In genomic region chr5:139075066-139076050, GRCh38 we compare ENCODE assay signal across 15 cellular contexts.
DNase-seq lines count a peak whose midpoint lies in the region; ATAC-seq and TF ChIP-seq lines count a peak whose summit lies in the region.
"Had no signal": no experiment of that assay in that cellular context is flagged by ENCODE, and none has a peak within 500 bp of the region (broad histone marks: within the 10 kb centered on the region; RNA-seq: fewer than 3 reads in every experiment).

No MANE protein-coding gene starts in this region.

- H3K4me1 ChIP-seq in gastroesophageal sphincter, result peaks cover 0 to 17% (median 0%) of the 10 kb centered on the region in 3 donors
- no peaks in the 10 kb centered on the region for H3K4me1 ChIP-seq in osteoblast (ENCODE audit: insufficient read depth, low read length)
- peaks cover 15% of the 10 kb centered on the region for H3K4me1 ChIP-seq in Caco-2
- H3K4me1 ChIP-seq: foreskin keratinocyte had no signal

- peaks cover 8% of the 10 kb centered on the region for H3K79me2 ChIP-seq in osteoblast (ENCODE audit: insufficient read depth, low read length)

- DNase-seq in AML-193 (lab: John Stamatoyannopoulos, UW) (peak; percentile 29 to 30), NOMO-1 treated with dmso at 0.1 percent for 144 hours (lab: John Stamatoyannopoulos, UW; ENCODE audit: unreplicated experiment) (peak; percentile 34), osteoblast (ENCODE audit: insufficient read length, low spot score, missing footprints) (no peak), T-helper 9 cell (no peak), ecto neural progenitor cell (ENCODE audit: low spot score) (no peak), Caco-2 (no peak)
- DNase-seq: activated naive CD4-positive, alpha-beta T cell treated with Interleukin-2 at 50 U/mL for 16 hours; foreskin keratinocyte; NCI-H187 treated with DMSO at 0.1 percent for 48 hours; NCI-H446; occipital lobe; stimulated activated naive CD8-positive, alpha-beta T cell treated with anti-CD3 and anti-CD28 coated beads, Interleukin-15, Interleukin-2, amounts not matched to agents 100 U/mL and 50 U/mL, for 24 hours; T1000 had no signal

- no peak for TF ChIP-seq CTCF in gastroesophageal sphincter (IDR thresholded peaks at IDR 0.05)
- no peak for TF ChIP-seq CTCF in osteoblast (IDR thresholded peaks at IDR 0.05; ENCODE audit: extremely low read depth, low read depth, low read length)
- no peak for TF ChIP-seq CTCF in Caco-2 (IDR thresholded peaks at IDR 0.05; ENCODE audit: insufficient read depth in 1 of 2, low read depth in 1 of 2, low read length in 1 of 2, severe bottlenecking in 1 of 2, unreplicated experiment in 1 of 2)

- H3K4me3 ChIP-seq in gastroesophageal sphincter, result no peak overlapping the region
- H3K4me3 ChIP-seq in osteoblast (ENCODE audit: insufficient read depth, low read length), result no peak overlapping the region
- H3K4me3 ChIP-seq in Caco-2 (ENCODE audit: low read depth, low read length), result no peak overlapping the region

- H3K4me1 Mint-ChIP-seq in Caco-2 (ENCODE audit: low read depth, unreplicated experiment), result peaks cover 11% of the 10 kb centered on the region

- peak; percentile 63 for ATAC-seq in gastroesophageal sphincter
- no peak for ATAC-seq in GM19324 (IDR thresholded peaks at IDR 0.05; ENCODE audit: low FRiP score, unreplicated experiment)
- ATAC-seq: foreskin keratinocyte; stimulated activated naive CD8-positive, alpha-beta T cell treated with anti-CD3 and anti-CD28 coated beads, Interleukin-15, Interleukin-2, amounts not matched to agents 100 U/mL and 50 U/mL, for 24 hours had no signal

- H3K4me3 Mint-ChIP-seq in Caco-2 (ENCODE audit: unreplicated experiment), result no peak overlapping the region

- H3K27me3 ChIP-seq in gastroesophageal sphincter (no peaks in the 10 kb centered on the region), osteoblast (ENCODE audit: insufficient read depth, low read length) (no peaks in the 10 kb centered on the region), Caco-2 (replicated peaks; ENCODE audit: control insufficient read depth, insufficient read depth, low read length) (no peaks in the 10 kb centered on the region)
- H3K27me3 ChIP-seq: foreskin keratinocyte had no signal

- 60 to 81% methylated on average over 5 to 8 of the region's 8 CpGs for WGBS in gastroesophageal sphincter (ENCODE audit: low coverage in 1 of 2), 2 donors

- H3K27ac ChIP-seq in gastroesophageal sphincter, result no peak overlapping the region
- no peak overlapping the region for H3K27ac ChIP-seq in osteoblast (ENCODE audit: low read depth, low read length)
- H3K27ac ChIP-seq: foreskin keratinocyte had no signal

- POLR2A ChIA-PET in Caco-2 (lab: Charles Lee), result no interaction called here

- no peaks in the 10 kb centered on the region for H3K9me3 ChIP-seq in gastroesophageal sphincter
- H3K9me3 ChIP-seq in osteoblast (ENCODE audit: low read depth, low read length), result no peaks in the 10 kb centered on the region
- no peaks in the 10 kb centered on the region for H3K9me3 ChIP-seq in Caco-2

- H3K36me3 ChIP-seq in gastroesophageal sphincter (no peaks in the 10 kb centered on the region), osteoblast (ENCODE audit: insufficient read depth, low read length) (no peaks in the 10 kb centered on the region), Caco-2 (ENCODE audit: control insufficient read depth, insufficient read depth, low read length) (no peaks in the 10 kb centered on the region)

- H3K27ac Mint-ChIP-seq in Caco-2 (ENCODE audit: unreplicated experiment), result no peak overlapping the region

- TF ChIP-seq EP300 in gastroesophageal sphincter (IDR thresholded peaks at IDR 0.05), result no peak

- intact Hi-C loops in Caco-2 (cut with micrococcal nuclease; ENCODE audit: unreplicated experiment), result loop anchor here (5.0 kb wide), 1 partner anchor 187 kb away; no protein-coding TSS in a partner anchor

- no peaks in the 10 kb centered on the region for H3K27me3 Mint-ChIP-seq in Caco-2 (ENCODE audit: insufficient read depth, unreplicated experiment)

- H3K36me3 Mint-ChIP-seq in Caco-2 (ENCODE audit: insufficient read depth, unreplicated experiment), result no peaks in the 10 kb centered on the region

- no peaks in the 10 kb centered on the region for H4K20me1 ChIP-seq in osteoblast (ENCODE audit: insufficient read depth, low read length)

- no peak for TF ChIP-seq POLR2A in gastroesophageal sphincter (IDR thresholded peaks at IDR 0.05)

- no peaks in the 10 kb centered on the region for H3K9me3 Mint-ChIP-seq in Caco-2 (ENCODE audit: unreplicated experiment)

- CTCF ChIA-PET in Caco-2 (lab: Charles Lee), result no interaction called here

- peak overlapping the region; percentile 47 for H3K4me2 ChIP-seq in osteoblast (ENCODE audit: insufficient read depth, low read length)

- no peak overlapping the region for H2AFZ ChIP-seq in osteoblast (ENCODE audit: low read length)

- BruUV-seq in Caco-2 (replicated peaks; lab: Mats Ljungman, UMichigan), result no TSS peak

Comparison
In these comparisons a context has a peak if more than half of its experiments do, and no peak if none do; other contexts are left out.
1. DNase-seq: peak in AML-193 (2 of 2) and NOMO-1 treated with dmso at 0.1 percent for 144 hours (single experiment); none in osteoblast (single experiment), T-helper 9 cell (single experiment), ecto neural progenitor cell (single experiment) and Caco-2 (0 of 2).